ENCODE assay signal across 1 cellular context in the genomic region with DNA sequence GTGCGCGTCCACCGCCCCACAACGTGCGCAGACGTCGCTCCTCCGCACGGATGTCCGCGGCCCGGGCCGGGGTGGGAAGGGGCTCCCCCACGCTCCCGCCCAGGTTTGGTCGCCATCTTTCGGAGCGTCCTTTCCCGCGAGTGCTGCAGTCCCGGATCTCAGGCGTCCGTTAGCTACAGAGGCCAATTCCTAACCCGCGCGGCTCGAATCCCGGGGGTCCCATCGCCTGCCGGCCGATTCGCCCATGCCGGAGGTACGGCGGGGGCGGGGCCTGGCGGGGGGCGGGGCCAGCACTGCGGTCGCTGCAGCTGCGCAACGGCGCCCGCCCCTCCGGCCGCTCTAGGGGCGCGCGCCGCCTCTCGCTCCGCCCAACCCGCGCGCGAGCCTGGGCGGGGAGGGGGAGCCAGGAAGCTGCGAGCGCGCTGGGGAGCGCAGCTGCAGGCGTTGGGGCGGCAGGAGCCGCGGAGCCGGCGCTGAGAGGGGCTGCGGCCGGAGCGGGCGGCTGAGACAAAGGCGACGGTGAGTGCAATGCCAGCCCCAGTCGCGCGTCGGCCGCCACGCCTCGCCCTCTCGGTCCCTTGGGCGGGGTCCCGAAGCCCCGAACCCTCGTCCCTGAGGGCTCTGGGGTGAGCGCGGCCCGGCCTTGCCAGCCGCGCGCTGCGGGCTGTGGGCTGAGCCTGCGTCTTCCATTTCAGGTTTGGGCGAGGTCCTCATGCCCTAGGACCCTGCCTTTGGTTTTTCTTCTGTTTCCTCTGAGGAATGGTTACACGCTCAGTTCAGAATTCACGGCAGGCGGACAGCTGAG.
TF ChIP-seq lines count a peak whose summit lies in the region.

A gene with protein sequence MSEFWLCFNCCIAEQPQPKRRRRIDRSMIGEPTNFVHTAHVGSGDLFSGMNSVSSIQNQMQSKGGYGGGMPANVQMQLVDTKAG (plus strand): TSS at position 406 of the 805 bp plus-strand sequence. CDS start 95,441 bp downstream, outside the sequence.

TF ChIP-seq in HepG2, 621 proteins besides CTCF, POLR2A, EP300 and RAD21 (continued from another document and continues in another):
- TF ChIP-seq ZNF44 (CRISPR knock-in tag; IDR thresholded peaks at IDR 0.05) (no peak; the same call in 1 of the 2 replicates), ZNF773 (CRISPR knock-in tag; IDR thresholded peaks at IDR 0.05; ENCODE audit: borderline replicate concordance) (peak; percentile 62; the same call in 1 of the 2 replicates), ZNF263 (CRISPR knock-in tag; IDR thresholded peaks at IDR 0.05) (peak; percentile 33; the same call in 1 of the 2 replicates), ZNF598 (CRISPR knock-in tag; IDR thresholded peaks at IDR 0.05; ENCODE audit: borderline replicate concordance) (0 out of 2 replicates have a peak, but pooled peaks have one; percentile 46), RXRB (CRISPR knock-in tag; IDR thresholded peaks at IDR 0.05; ENCODE audit: borderline replicate concordance) (0 out of 2 replicates have a peak, but pooled peaks have one; percentile 29), AHR (CRISPR knock-in tag; IDR thresholded peaks at IDR 0.05) (peak; percentile 50; the same call in 1 of the 2 replicates), GATA4 (IDR thresholded peaks at IDR 0.05; ENCODE audit: borderline replicate concordance, low read depth) (0 out of 2 replicates have a peak, but pooled peaks have one; percentile 62), HOXA5 (CRISPR knock-in tag; IDR thresholded peaks at IDR 0.05) (peak; percentile 60; the same call in 1 of the 2 replicates), POLR2AphosphoS5 (IDR thresholded peaks at IDR 0.05; ENCODE audit: low read depth, low read length) (peak; percentile 68), ZNF558 (CRISPR knock-in tag; IDR thresholded peaks at IDR 0.05; ENCODE audit: borderline replicate concordance) (peak; percentile 77; the same call in 1 of the 2 replicates), SAP130 (CRISPR knock-in tag; IDR thresholded peaks at IDR 0.05; ENCODE audit: low read depth) (peak; percentile 83), ZNF274 (CRISPR knock-in tag; IDR thresholded peaks at IDR 0.05) (peak; percentile 64), HES4 (CRISPR knock-in tag; IDR thresholded peaks at IDR 0.05; ENCODE audit: borderline replicate concordance) (0 out of 2 replicates have a peak, but pooled peaks have one; percentile 52), ZNF430 (CRISPR knock-in tag; IDR thresholded peaks at IDR 0.05) (0 out of 2 replicates have a peak, but pooled peaks have one; percentile 58), ZNF614 (CRISPR knock-in tag; IDR thresholded peaks at IDR 0.05; ENCODE audit: borderline replicate concordance) (peak; percentile 47; the same call in 1 of the 2 replicates), NCOA1 (CRISPR knock-in tag; IDR thresholded peaks at IDR 0.05) (peak; percentile 28; the same call in 1 of the 2 replicates), CAMTA2 (CRISPR knock-in tag; IDR thresholded peaks at IDR 0.05; ENCODE audit: borderline replicate concordance) (0 out of 2 replicates have a peak, but pooled peaks have one; percentile 75), ZFX (CRISPR knock-in tag; IDR thresholded peaks at IDR 0.05; ENCODE audit: low read depth) (peak; percentile 89), ZNF432 (CRISPR knock-in tag; IDR thresholded peaks at IDR 0.05; ENCODE audit: borderline replicate concordance) (no peak), PLRG1 (conservative IDR thresholded peaks at IDR 0.05) (no peak), SRY (CRISPR knock-in tag; IDR thresholded peaks at IDR 0.05) (peak; percentile 83; the same call in 1 of the 2 replicates), YY1 (IDR thresholded peaks at IDR 0.05; ENCODE audit: insufficient read depth, insufficient replicate concordance, low read depth, low read length) (peak; percentile 82), ZFY (CRISPR knock-in tag; IDR thresholded peaks at IDR 0.05) (peak; percentile 91), GZF1 (CRISPR knock-in tag; IDR thresholded peaks at IDR 0.05) (0 out of 2 replicates have a peak, but pooled peaks have one; percentile 37), KAT8 (CRISPR knock-in tag; IDR thresholded peaks at IDR 0.05) (peak; percentile 50; the same call in 1 of the 2 replicates), XRCC5 (optimal IDR thresholded peaks at IDR 0.05; ENCODE audit: low read length) (peak; percentile 38), ZNF205 (CRISPR knock-in tag; IDR thresholded peaks at IDR 0.05) (no peak), KLF15 (CRISPR knock-in tag; IDR thresholded peaks at IDR 0.05; ENCODE audit: borderline replicate concordance) (no peak), ZNF564 (CRISPR knock-in tag; IDR thresholded peaks at IDR 0.05) (0 out of 2 replicates have a peak, but pooled peaks have one; percentile 32), ZNF850 (CRISPR knock-in tag; conservative IDR thresholded peaks at IDR 0.05) (0 out of 2 replicates have a peak, but pooled peaks have one; percentile 48), ZNF674 (CRISPR knock-in tag; IDR thresholded peaks at IDR 0.05; ENCODE audit: low read depth) (no peak), ZNF713 (CRISPR knock-in tag; IDR thresholded peaks at IDR 0.05) (peak; percentile 74; the same call in 1 of the 2 replicates), ZMYM4 (CRISPR knock-in tag; IDR thresholded peaks at IDR 0.05) (peak; percentile 84), SRSF4 (IDR thresholded peaks at IDR 0.05; ENCODE audit: low read depth, low read length, poor library complexity, severe bottlenecking) (no peak), ZNF501 (CRISPR knock-in tag; IDR thresholded peaks at IDR 0.05) (peak; percentile 73), TEAD3 (CRISPR knock-in tag; optimal IDR thresholded peaks at IDR 0.05; ENCODE audit: borderline replicate concordance) (no peak), GFI1 (CRISPR knock-in tag; IDR thresholded peaks at IDR 0.05; ENCODE audit: borderline replicate concordance) (no peak), ZNF546 (CRISPR knock-in tag; conservative IDR thresholded peaks at IDR 0.05) (peak; percentile 70; the same call in 1 of the 2 replicates), ZNF468 (CRISPR knock-in tag; IDR thresholded peaks at IDR 0.05) (no peak), SMARCE1 (IDR thresholded peaks at IDR 0.05; ENCODE audit: borderline replicate concordance) (no peak), ZSCAN31 (CRISPR knock-in tag; IDR thresholded peaks at IDR 0.05; ENCODE audit: low read depth) (0 out of 2 replicates have a peak, but pooled peaks have one; percentile 29), MED8 (CRISPR knock-in tag; IDR thresholded peaks at IDR 0.05; ENCODE audit: insufficient replicate concordance) (peak; percentile 32), ZNF264 (CRISPR knock-in tag; IDR thresholded peaks at IDR 0.05) (no peak), TARDBP (CRISPR knock-in tag; IDR thresholded peaks at IDR 0.05) (peak; percentile 14; the same call in 1 of the 2 replicates), ZBTB42 (CRISPR knock-in tag; IDR thresholded peaks at IDR 0.05) (peak; percentile 61; the same call in 1 of the 2 replicates), PPARG (CRISPR knock-in tag; conservative IDR thresholded peaks at IDR 0.05) (no peak), ZNF790 (CRISPR knock-in tag; IDR thresholded peaks at IDR 0.05; ENCODE audit: borderline replicate concordance) (no peak)
- TF ChIP-seq, protein P1, sequence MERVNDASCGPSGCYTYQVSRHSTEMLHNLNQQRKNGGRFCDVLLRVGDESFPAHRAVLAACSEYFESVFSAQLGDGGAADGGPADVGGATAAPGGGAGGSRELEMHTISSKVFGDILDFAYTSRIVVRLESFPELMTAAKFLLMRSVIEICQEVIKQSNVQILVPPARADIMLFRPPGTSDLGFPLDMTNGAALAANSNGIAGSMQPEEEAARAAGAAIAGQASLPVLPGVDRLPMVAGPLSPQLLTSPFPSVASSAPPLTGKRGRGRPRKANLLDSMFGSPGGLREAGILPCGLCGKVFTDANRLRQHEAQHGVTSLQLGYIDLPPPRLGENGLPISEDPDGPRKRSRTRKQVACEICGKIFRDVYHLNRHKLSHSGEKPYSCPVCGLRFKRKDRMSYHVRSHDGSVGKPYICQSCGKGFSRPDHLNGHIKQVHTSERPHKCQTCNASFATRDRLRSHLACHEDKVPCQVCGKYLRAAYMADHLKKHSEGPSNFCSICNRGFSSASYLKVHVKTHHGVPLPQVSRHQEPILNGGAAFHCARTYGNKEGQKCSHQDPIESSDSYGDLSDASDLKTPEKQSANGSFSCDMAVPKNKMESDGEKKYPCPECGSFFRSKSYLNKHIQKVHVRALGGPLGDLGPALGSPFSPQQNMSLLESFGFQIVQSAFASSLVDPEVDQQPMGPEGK (CRISPR knock-in tag; IDR thresholded peaks at IDR 0.05): peak; percentile 53; the same call in 1 of the 2 replicates
- TF ChIP-seq, protein P2, sequence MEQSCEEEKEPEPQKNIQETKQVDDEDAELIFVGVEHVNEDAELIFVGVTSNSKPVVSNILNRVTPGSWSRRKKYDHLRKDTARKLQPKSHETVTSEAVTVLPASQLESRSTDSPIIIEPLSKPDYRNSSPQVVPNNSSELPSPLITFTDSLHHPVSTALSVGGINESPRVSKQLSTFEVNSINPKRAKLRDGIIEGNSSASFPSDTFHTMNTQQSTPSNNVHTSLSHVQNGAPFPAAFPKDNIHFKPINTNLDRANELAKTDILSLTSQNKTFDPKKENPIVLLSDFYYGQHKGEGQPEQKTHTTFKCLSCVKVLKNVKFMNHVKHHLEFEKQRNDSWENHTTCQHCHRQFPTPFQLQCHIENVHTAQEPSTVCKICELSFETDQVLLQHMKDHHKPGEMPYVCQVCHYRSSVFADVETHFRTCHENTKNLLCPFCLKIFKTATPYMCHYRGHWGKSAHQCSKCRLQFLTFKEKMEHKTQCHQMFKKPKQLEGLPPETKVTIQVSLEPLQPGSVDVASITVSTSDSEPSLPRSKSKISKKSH (CRISPR knock-in tag; IDR thresholded peaks at IDR 0.05; ENCODE audit: borderline replicate concordance): no peak
- TF ChIP-seq, protein P3, sequence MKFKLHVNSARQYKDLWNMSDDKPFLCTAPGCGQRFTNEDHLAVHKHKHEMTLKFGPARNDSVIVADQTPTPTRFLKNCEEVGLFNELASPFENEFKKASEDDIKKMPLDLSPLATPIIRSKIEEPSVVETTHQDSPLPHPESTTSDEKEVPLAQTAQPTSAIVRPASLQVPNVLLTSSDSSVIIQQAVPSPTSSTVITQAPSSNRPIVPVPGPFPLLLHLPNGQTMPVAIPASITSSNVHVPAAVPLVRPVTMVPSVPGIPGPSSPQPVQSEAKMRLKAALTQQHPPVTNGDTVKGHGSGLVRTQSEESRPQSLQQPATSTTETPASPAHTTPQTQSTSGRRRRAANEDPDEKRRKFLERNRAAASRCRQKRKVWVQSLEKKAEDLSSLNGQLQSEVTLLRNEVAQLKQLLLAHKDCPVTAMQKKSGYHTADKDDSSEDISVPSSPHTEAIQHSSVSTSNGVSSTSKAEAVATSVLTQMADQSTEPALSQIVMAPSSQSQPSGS (CRISPR knock-in tag; IDR thresholded peaks at IDR 0.05): no peak; the same call in 1 of the 2 replicates
- TF ChIP-seq, protein P4, sequence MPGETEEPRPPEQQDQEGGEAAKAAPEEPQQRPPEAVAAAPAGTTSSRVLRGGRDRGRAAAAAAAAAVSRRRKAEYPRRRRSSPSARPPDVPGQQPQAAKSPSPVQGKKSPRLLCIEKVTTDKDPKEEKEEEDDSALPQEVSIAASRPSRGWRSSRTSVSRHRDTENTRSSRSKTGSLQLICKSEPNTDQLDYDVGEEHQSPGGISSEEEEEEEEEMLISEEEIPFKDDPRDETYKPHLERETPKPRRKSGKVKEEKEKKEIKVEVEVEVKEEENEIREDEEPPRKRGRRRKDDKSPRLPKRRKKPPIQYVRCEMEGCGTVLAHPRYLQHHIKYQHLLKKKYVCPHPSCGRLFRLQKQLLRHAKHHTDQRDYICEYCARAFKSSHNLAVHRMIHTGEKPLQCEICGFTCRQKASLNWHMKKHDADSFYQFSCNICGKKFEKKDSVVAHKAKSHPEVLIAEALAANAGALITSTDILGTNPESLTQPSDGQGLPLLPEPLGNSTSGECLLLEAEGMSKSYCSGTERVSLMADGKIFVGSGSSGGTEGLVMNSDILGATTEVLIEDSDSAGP (CRISPR knock-in tag; IDR thresholded peaks at IDR 0.05; ENCODE audit: borderline replicate concordance): peak; percentile 63
- TF ChIP-seq, protein P5, sequence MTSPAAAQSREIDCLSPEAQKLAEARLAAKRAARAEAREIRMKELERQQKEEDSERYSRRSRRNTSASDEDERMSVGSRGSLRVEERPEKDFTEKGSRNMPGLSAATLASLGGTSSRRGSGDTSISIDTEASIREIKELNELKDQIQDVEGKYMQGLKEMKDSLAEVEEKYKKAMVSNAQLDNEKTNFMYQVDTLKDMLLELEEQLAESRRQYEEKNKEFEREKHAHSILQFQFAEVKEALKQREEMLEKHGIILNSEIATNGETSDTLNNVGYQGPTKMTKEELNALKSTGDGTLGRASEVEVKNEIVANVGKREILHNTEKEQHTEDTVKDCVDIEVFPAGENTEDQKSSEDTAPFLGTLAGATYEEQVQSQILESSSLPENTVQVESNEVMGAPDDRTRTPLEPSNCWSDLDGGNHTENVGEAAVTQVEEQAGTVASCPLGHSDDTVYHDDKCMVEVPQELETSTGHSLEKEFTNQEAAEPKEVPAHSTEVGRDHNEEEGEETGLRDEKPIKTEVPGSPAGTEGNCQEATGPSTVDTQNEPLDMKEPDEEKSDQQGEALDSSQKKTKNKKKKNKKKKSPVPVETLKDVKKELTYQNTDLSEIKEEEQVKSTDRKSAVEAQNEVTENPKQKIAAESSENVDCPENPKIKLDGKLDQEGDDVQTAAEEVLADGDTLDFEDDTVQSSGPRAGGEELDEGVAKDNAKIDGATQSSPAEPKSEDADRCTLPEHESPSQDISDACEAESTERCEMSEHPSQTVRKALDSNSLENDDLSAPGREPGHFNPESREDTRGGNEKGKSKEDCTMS (CRISPR knock-in tag; conservative IDR thresholded peaks at IDR 0.05): no peak
- TF ChIP-seq, protein P6, sequence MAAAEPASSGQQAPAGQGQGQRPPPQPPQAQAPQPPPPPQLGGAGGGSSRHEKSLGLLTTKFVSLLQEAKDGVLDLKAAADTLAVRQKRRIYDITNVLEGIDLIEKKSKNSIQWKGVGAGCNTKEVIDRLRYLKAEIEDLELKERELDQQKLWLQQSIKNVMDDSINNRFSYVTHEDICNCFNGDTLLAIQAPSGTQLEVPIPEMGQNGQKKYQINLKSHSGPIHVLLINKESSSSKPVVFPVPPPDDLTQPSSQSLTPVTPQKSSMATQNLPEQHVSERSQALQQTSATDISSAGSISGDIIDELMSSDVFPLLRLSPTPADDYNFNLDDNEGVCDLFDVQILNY (CRISPR knock-in tag; conservative IDR thresholded peaks at IDR 0.05): peak; percentile 16; the same call in 1 of the 2 replicates
- TF ChIP-seq, protein P7, sequence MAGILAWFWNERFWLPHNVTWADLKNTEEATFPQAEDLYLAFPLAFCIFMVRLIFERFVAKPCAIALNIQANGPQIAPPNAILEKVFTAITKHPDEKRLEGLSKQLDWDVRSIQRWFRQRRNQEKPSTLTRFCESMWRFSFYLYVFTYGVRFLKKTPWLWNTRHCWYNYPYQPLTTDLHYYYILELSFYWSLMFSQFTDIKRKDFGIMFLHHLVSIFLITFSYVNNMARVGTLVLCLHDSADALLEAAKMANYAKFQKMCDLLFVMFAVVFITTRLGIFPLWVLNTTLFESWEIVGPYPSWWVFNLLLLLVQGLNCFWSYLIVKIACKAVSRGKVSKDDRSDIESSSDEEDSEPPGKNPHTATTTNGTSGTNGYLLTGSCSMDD (CRISPR knock-in tag; IDR thresholded peaks at IDR 0.05): no peak
- TF ChIP-seq, protein P8, sequence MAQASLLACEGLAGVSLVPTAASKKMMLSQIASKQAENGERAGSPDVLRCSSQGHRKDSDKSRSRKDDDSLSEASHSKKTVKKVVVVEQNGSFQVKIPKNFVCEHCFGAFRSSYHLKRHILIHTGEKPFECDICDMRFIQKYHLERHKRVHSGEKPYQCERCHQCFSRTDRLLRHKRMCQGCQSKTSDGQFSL (CRISPR knock-in tag; IDR thresholded peaks at IDR 0.05): 0 out of 2 replicates have a peak, but pooled peaks have one; percentile 0
